Comparison of ENCODE assay signal across 34 cellular contexts in genomic region chr6:70215460-70215859, GRCh38.
"Had no signal": no experiment of that assay in that cellular context is flagged by ENCODE, and none has a peak within 500 bp of the region (broad histone marks: within the 10 kb centered on the region; RNA-seq: fewer than 3 reads in every experiment).

No MANE protein-coding gene starts in this region.

- DNase-seq: Karpas-422, Kasumi-1, MG63, MM.1S, MV-4-11, NCI-H1048, NCI-H1092, NCI-H1092 treated with DMSO at 0.1 percent for 48 hours, NCI-H1105, NCI-H1105 treated with DMSO at 0.1 percent for 48 hours, NCI-H1417, NCI-H1417 treated with DMSO at 0.1 percent for 48 hours, NCI-H1436, NCI-H1436 treated with DMSO at 0.1 percent for 48 hours, NCI-H146, NCI-H1694, NCI-H1694 treated with DMSO at 0.1 percent for 48 hours, NCI-H187, NCI-H187 treated with DMSO at 0.1 percent for 48 hours, NCI-H1930, NCI-H2029, NCI-H2029 treated with DMSO at 0.1 percent for 48 hours, NCI-H2081, NCI-H2081 treated with DMSO at 0.1 percent for 48 hours, NCI-H2107, NCI-H2171, NCI-H2171 treated with DMSO at 0.1 percent for 48 hours, NCI-H2227 treated with DMSO at 0.1 percent for 48 hours, NCI-H226, NCI-H345, NCI-H446, NCI-H446 treated with DMSO at 0.1 percent for 48 hours, NCI-H510A, NCI-H510A treated with DMSO at 0.1 percent for 48 hours had no signal

- H3K9me3 ChIP-seq: MG63 had no signal

- H3K36me3 ChIP-seq: MG63 had no signal

- H3K4me3 ChIP-seq: MG63 had no signal
